11 cellular contexts compared by ENCODE assay signal in the genomic region with DNA sequence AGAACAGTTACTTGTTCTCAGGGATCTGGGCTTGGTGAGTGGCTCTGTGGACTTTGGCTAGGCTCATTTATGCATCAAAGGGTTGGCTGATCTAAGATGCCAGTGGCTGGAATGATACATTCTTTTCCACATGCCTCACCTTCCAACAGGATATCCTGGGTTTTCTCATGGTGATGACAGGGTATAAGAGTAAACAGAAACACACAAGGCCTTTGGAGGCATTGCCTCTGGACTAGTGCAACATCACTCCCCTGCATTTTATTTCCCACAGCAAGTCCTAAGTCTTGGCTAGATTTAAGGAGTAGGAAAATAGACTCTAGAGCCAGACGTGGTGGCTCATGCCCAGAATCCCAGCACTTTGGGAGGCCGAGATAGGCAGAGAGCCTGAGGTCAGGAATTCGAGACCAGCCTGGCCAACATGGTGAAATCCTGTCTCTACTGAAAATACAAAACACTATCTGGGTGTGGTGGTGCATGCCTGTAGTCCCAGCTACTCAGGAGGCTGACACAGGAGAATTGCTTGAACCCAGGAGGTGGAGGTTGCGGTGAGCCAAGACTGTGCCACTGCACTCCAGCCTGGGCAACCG. TPM values are rescaled to one million over a fixed set of nuclear protein-coding genes. Genes with fewer than 3 reads are reported as not detected.
A peak's percentile ranks its signal among the peaks of the same experiment; 100 is the strongest.
DNase-seq lines count a peak whose midpoint lies in the region; ATAC-seq and TF ChIP-seq lines count a peak whose summit lies in the region.
"Had no signal": no experiment of that assay in that cellular context is flagged by ENCODE, and none has a peak within 500 bp of the region (broad histone marks: within the 10 kb centered on the region; RNA-seq: fewer than 3 reads in every experiment).

No MANE protein-coding gene starts in this region.

- CTCF ChIA-PET in PC-3 (lab: Charles Lee), result no interaction called here

- DNase-seq in ELR (ENCODE audit: low read depth), result peak; percentile 98
- DNase-seq in PC-3, result peak; percentile 99
- DNase-seq in dermis microvascular lymphatic vessel endothelial cell (ENCODE audit: low read depth in 2 of 2), result peak; percentile 80 to 91
- peak; percentile 92 for DNase-seq in mesendoderm
- no peak for DNase-seq in NCI-H2107 treated with DMSO at 0.1 percent for 48 hours (lab: John Stamatoyannopoulos, UW; ENCODE audit: unreplicated experiment)
- DNase-seq in left ventricle myocardium superior, result no peak
- DNase-seq: activated CD4-positive, CD25-positive, alpha-beta regulatory T cell; activated T-cell treated with anti-CD3 and anti-CD28 coated beads, Interleukin-2, amount 50 U/mL, for 24 hours had no signal

- H3K9me3 ChIP-seq in PC-3 (ENCODE audit: low read length), result no peaks in the 10 kb centered on the region

- H2BK5ac ChIP-seq in mesendoderm (ENCODE audit: low read length), result no peak overlapping the region

- no peak overlapping the region for H3K4ac ChIP-seq in mesendoderm (ENCODE audit: low read depth, low read length)

- H3K4me3 ChIP-seq in PC-3 (ENCODE audit: low read length) (no peak overlapping the region), mesendoderm (ENCODE audit: low read length) (no peak overlapping the region)

- BruUV-seq in PC-3 (replicated peaks; lab: Mats Ljungman, UMichigan), result TSS peak; percentile 97

- POLR2A ChIA-PET in PC-3 (lab: Charles Lee; ENCODE audit: unreplicated experiment), result interaction anchor here (0.7 kb wide), 1 partner anchor 296 kb away, joined by 3 read pairs; no protein-coding TSS in a partner anchor

- H3K27me3 ChIP-seq in PC-3 (ENCODE audit: low read length) (no peaks in the 10 kb centered on the region), mesendoderm (ENCODE audit: insufficient read depth, low read length, poor library complexity) (no peaks in the 10 kb centered on the region)

- no peaks in the 10 kb centered on the region for H3K36me3 ChIP-seq in PC-3 (ENCODE audit: low read depth, low read length)
- H3K36me3 ChIP-seq in mesendoderm (ENCODE audit: control insufficient read depth, insufficient read depth, low read length), result no peaks in the 10 kb centered on the region

- H3K4me1 ChIP-seq in PC-3 (ENCODE audit: insufficient read depth, low read length) (peaks cover 47% of the 10 kb centered on the region), mesendoderm (ENCODE audit: control insufficient read depth, low read depth, low read length) (peaks cover 23% of the 10 kb centered on the region)

- ATAC-seq in PC-3 (peak; percentile 96), left ventricle myocardium superior (no peak), HG03469 (IDR thresholded peaks at IDR 0.05; ENCODE audit: unreplicated experiment) (no peak), GM21576 (IDR thresholded peaks at IDR 0.05; ENCODE audit: unreplicated experiment) (no peak)
- ATAC-seq: natural killer cell treated with Interleukin-12 subunit alpha and Interleukin-12 subunit beta and Interleukin-15 and Interleukin-18, amount 100 ng/mL, for 72 hours had no signal

- no peaks in the 10 kb centered on the region for H3K79me1 ChIP-seq in mesendoderm (ENCODE audit: low read length)

- H2AFZ ChIP-seq in PC-3 (ENCODE audit: low read length), result no peak overlapping the region

- TF ChIP-seq CTCF in PC-3 (conservative IDR thresholded peaks at IDR 0.05; ENCODE audit: low read depth, low read length), result no peak

- H4K20me1 ChIP-seq in PC-3 (ENCODE audit: low read length), result no peaks in the 10 kb centered on the region

- intact Hi-C loops in PC-3 (cut with micrococcal nuclease) (loop anchor here (1.0 to 10.0 kb wide), 2 partner anchors 65 to 1825 kb away; no protein-coding TSS in a partner anchor), left ventricle myocardium superior (cut with micrococcal nuclease) (no loop called here)

- H3K27ac ChIP-seq in PC-3 (ENCODE audit: low read length) (peak overlapping the region; percentile 97), mesendoderm (ENCODE audit: low read depth, low read length) (no peak overlapping the region)

- peak overlapping the region; percentile 51 for H3K18ac ChIP-seq in mesendoderm (ENCODE audit: low read length)

- no peaks in the 10 kb centered on the region for H3K9me2 ChIP-seq in PC-3 (replicated peaks; ENCODE audit: low read length)

- no peak overlapping the region for H2BK120ac ChIP-seq in mesendoderm (ENCODE audit: low read depth, low read length)

- H4K8ac ChIP-seq in mesendoderm (ENCODE audit: low read depth, low read length), result no peak overlapping the region

- no peak overlapping the region for H4K5ac ChIP-seq in mesendoderm (ENCODE audit: low read length)

- H3K4me2 ChIP-seq in PC-3 (ENCODE audit: low read length) (peak overlapping the region; percentile 66), mesendoderm (ENCODE audit: low read length) (no peak overlapping the region)

- no peak overlapping the region for H2AK5ac ChIP-seq in mesendoderm (ENCODE audit: low read length)

- no CpG with 5 or more reads among the region's 5 CpGs for WGBS in mesendoderm (ENCODE audit: extremely low coverage, insufficient coverage, low lambda C conversion rate)

- no peak overlapping the region for H3K56ac ChIP-seq in mesendoderm (ENCODE audit: low read length)

- H2BK15ac ChIP-seq in mesendoderm (replicated peaks; ENCODE audit: low read depth), result no peak overlapping the region

- no peak overlapping the region for H3K23ac ChIP-seq in mesendoderm (ENCODE audit: low read length)

- no peaks in the 10 kb centered on the region for H3K79me2 ChIP-seq in PC-3 (ENCODE audit: low read length)
- H3K79me2 ChIP-seq in mesendoderm (ENCODE audit: control insufficient read depth, insufficient read depth, low read length), result no peaks in the 10 kb centered on the region

- H3K9ac ChIP-seq in PC-3 (ENCODE audit: low read length) (peak overlapping the region; percentile 80), mesendoderm (ENCODE audit: low read length) (no peak overlapping the region)

- peaks cover 16% of the 10 kb centered on the region for H3F3A ChIP-seq in PC-3 (ENCODE audit: low read length, unreplicated experiment)

RNA-seq across cellular contexts. Expression of a gene that starts 47.9 kb away (rescaled TPM):
- total RNA-seq in PC-3 (2014; rRNA removed), result not detected in 2 replicates
- total RNA-seq in dermis microvascular lymphatic vessel endothelial cell, result not detected in 2 replicates
- polyA plus RNA-seq in mesendoderm (2013, experiment 1 of 2), result 0.04 TPM
- 0.07 TPM for polyA plus RNA-seq in mesendoderm (2013, experiment 2 of 2)
- total RNA-seq in left ventricle myocardium superior, result not detected
- total RNA-seq: natural killer cell treated with Interleukin-12 subunit alpha and Interleukin-12 subunit beta and Interleukin-15 and Interleukin-18, amount 100 ng/mL, for 72 hours had no signal

Comparison
In these comparisons a context has a peak if more than half of its experiments do, and no peak if none do; other contexts are left out.
1. DNase-seq: peak in ELR (single experiment), PC-3 (single experiment), dermis microvascular lymphatic vessel endothelial cell (2 of 2) and mesendoderm (single experiment); none in NCI-H2107 treated with DMSO at 0.1 percent for 48 hours (single experiment) and left ventricle myocardium superior (single experiment).